Comparison of ENCODE assay signal across 8 cellular contexts in genomic region chr1:39816431-39817090, GRCh38. TPM values are rescaled to one million over a fixed set of nuclear protein-coding genes. Genes with fewer than 3 reads are reported as not detected.
DNase-seq lines count a peak whose midpoint lies in the region; TF ChIP-seq lines count a peak whose summit lies in the region.

No MANE protein-coding gene starts in this region.

- no peaks in the 10 kb centered on the region for H4K20me1 ChIP-seq in SK-N-SH (ENCODE audit: insufficient read depth)

- H3K4me2 ChIP-seq in SK-N-SH: no peak overlapping the region

- in situ Hi-C loops in HAP-1 (cut with MboI; ENCODE audit: low sequenced_read_pairs): loop anchor here (10.0 kb wide), 1 partner anchor 218 kb away; no protein-coding TSS in a partner anchor

- H3K79me2 ChIP-seq in SK-N-SH (ENCODE audit: insufficient read depth): no peaks in the 10 kb centered on the region

- no peaks in the 10 kb centered on the region for H3K9me2 ChIP-seq in SK-N-SH

- H3F3A ChIP-seq in SK-N-SH (replicated peaks; ENCODE audit: insufficient read depth): no peaks in the 10 kb centered on the region

- H3K9ac ChIP-seq in SK-N-SH: no peak overlapping the region

- H2AFZ ChIP-seq in SK-N-SH (ENCODE audit: low read depth): no peak overlapping the region

- H3K36me3 Mint-ChIP-seq in activated naive CD8-positive, alpha-beta T cell treated with anti-CD3 and anti-CD28 coated beads for 36 hours: no peaks in the 10 kb centered on the region
- H3K36me3 Mint-ChIP-seq in glutamatergic neuron (ENCODE audit: unreplicated experiment): no peaks in the 10 kb centered on the region

- H3K9me3 Mint-ChIP-seq in activated naive CD8-positive, alpha-beta T cell treated with anti-CD3 and anti-CD28 coated beads for 36 hours: no peaks in the 10 kb centered on the region
- H3K9me3 Mint-ChIP-seq in glutamatergic neuron (ENCODE audit: unreplicated experiment): peaks cover 4% of the 10 kb centered on the region

- intact Hi-C loops in posterior vena cava (cut with DNase I): loop anchor here (5.0 to 10.0 kb wide), 2 partner anchors 88 to 156 kb away; partner anchors contain the start of gene MYCL (in 1 of the 2)

- H3K4me1 Mint-ChIP-seq in activated naive CD8-positive, alpha-beta T cell treated with anti-CD3 and anti-CD28 coated beads for 36 hours: peaks cover 19% of the 10 kb centered on the region
- peaks cover 12% of the 10 kb centered on the region for H3K4me1 Mint-ChIP-seq in glutamatergic neuron (ENCODE audit: low read depth, unreplicated experiment)

- no peak overlapping the region for H3K4me3 ChIP-seq in HAP-1
- no peak overlapping the region for H3K4me3 ChIP-seq in SK-N-SH (ENCODE audit: low read depth in 2 of 2, low read length in 1 of 2)

- TF ChIP-seq CTCF in GM10266 (IDR thresholded peaks at IDR 0.05; ENCODE audit: control insufficient read depth, insufficient read depth, low read depth, missing control alignments) (peak; percentile 85), SK-N-SH (IDR thresholded peaks at IDR 0.05) (peak; percentile 94), glutamatergic neuron (IDR thresholded peaks at IDR 0.05; ENCODE audit: partially characterized antibody, unreplicated experiment) (peak; percentile 87)

- H3K27ac ChIP-seq in SK-N-SH (ENCODE audit: low read depth in 2 of 2, low read length in 1 of 2): no peak overlapping the region

- POLR2A ChIA-PET in SK-N-SH (lab: Yijun Ruan, JAX): interaction anchor here (0.6 kb wide), 1 partner anchor 262 kb away, joined by 3 read pairs; no protein-coding TSS in a partner anchor

- DNase-seq in GM10266 (ENCODE audit: extremely low spot score) (peak; percentile 86), HAP-1 (ENCODE audit: low spot score in 2 of 2) (peak; percentile 49 to 70), M059J (ENCODE audit: low read depth) (peak; percentile 89), SK-N-SH (peak; percentile 86), glutamatergic neuron (peak; percentile 78), posterior vena cava (ENCODE audit: low spot score) (peak; percentile 94), KG1 (lab: John Stamatoyannopoulos, UW) (no peak)
- peak; percentile 39 for DNase-seq in activated naive CD8-positive, alpha-beta T cell treated with anti-CD3 and anti-CD28 coated beads for 36 hours

- no peaks in the 10 kb centered on the region for H3K9me3 ChIP-seq in HAP-1
- H3K9me3 ChIP-seq in SK-N-SH: no peaks in the 10 kb centered on the region

- CTCF ChIA-PET in SK-N-SH (lab: Yijun Ruan, JAX): interaction anchor here (0.6 to 9.1 kb wide), 23 partner anchors 11 to 230 kb away, joined by 3 to 126 read pairs (median 4); partner anchors contain the start of gene MYCL

- no peak for TF ChIP-seq EP300 in SK-N-SH (IDR thresholded peaks at IDR 0.05; ENCODE audit: borderline replicate concordance in 1 of 2, low read depth in 1 of 2, low read length in 1 of 2)

- 13% methylated on average over 8 of the region's 11 CpGs for WGBS in SK-N-SH (ENCODE audit: low lambda C conversion rate)

- peaks cover 29% of the 10 kb centered on the region for H3K27me3 Mint-ChIP-seq in activated naive CD8-positive, alpha-beta T cell treated with anti-CD3 and anti-CD28 coated beads for 36 hours
- H3K27me3 Mint-ChIP-seq in glutamatergic neuron (ENCODE audit: unreplicated experiment): peaks cover 5% of the 10 kb centered on the region

- H3K36me3 ChIP-seq in HAP-1 (replicated peaks) (no peaks in the 10 kb centered on the region), SK-N-SH (replicated peaks in 1 of 2; ENCODE audit: control insufficient read depth in 1 of 2, insufficient read depth in 2 of 2, low read length in 1 of 2) (no peaks in the 10 kb centered on the region)

- peak; percentile 83 for TF ChIP-seq RAD21 in SK-N-SH (IDR thresholded peaks at IDR 0.05; ENCODE audit: low read length)

- peak overlapping the region; percentile 56 for H3K27ac Mint-ChIP-seq in activated naive CD8-positive, alpha-beta T cell treated with anti-CD3 and anti-CD28 coated beads for 36 hours
- H3K27ac Mint-ChIP-seq in glutamatergic neuron (ENCODE audit: unreplicated experiment): peak overlapping the region; percentile 81

- no peaks in the 10 kb centered on the region for H3K4me1 ChIP-seq in HAP-1
- no peaks in the 10 kb centered on the region for H3K4me1 ChIP-seq in SK-N-SH (ENCODE audit: control insufficient read depth in 1 of 2, insufficient read depth in 2 of 2, low read depth in 1 of 2, low read length in 1 of 2)

- peak overlapping the region; percentile 51 for H3K4me3 Mint-ChIP-seq in activated naive CD8-positive, alpha-beta T cell treated with anti-CD3 and anti-CD28 coated beads for 36 hours
- H3K4me3 Mint-ChIP-seq in glutamatergic neuron (ENCODE audit: unreplicated experiment): peak overlapping the region; percentile 45

- H3K27me3 ChIP-seq in HAP-1 (ENCODE audit: low read depth): no peaks in the 10 kb centered on the region; the same call in 1 of the 2 replicates
- H3K27me3 ChIP-seq in SK-N-SH (ENCODE audit: insufficient read depth): peaks cover 5% of the 10 kb centered on the region; the same call in 1 of the 2 replicates

TF ChIP-seq in SK-N-SH, 30 proteins besides CTCF, POLR2A, EP300 and RAD21:
- TF ChIP-seq RXRA (IDR thresholded peaks at IDR 0.05; ENCODE audit: borderline replicate concordance, low read depth) (no peak), SMC3 (IDR thresholded peaks at IDR 0.05; ENCODE audit: low read depth, low read length) (peak; percentile 86)

RNA-seq across cellular contexts. Expression of gene BMP8B, which starts 27.9 kb away (rescaled TPM):
- total RNA-seq in M059J (2014; rRNA removed; shearing (Covaris generic)): 0.12 and 0.15 TPM in 2 replicates
- 0.07 and 0.16 TPM in 2 replicates for polyA plus RNA-seq in SK-N-SH (2012; rRNA removed)
- polyA plus RNA-seq in SK-N-SH (2012; cell fraction: cytosol; rRNA removed): 0.10 and 0.24 TPM in 2 replicates
- 0.04 and 0.05 TPM in 2 replicates for polyA plus RNA-seq in SK-N-SH (2012; cell fraction: nucleus; rRNA removed)
- total RNA-seq in activated naive CD8-positive, alpha-beta T cell treated with anti-CD3 and anti-CD28 coated beads for 36 hours: under 1 TPM; 0.12 to 0.20 TPM
- total RNA-seq in glutamatergic neuron (ENCODE audit: unreplicated experiment) (0.12 TPM), posterior vena cava (under 1 TPM; 0.24 to 0.69 TPM)

RNA-seq across cellular contexts. Expression of gene OXCT2, which starts 45.4 kb away (rescaled TPM):
- 0.30 and 0.57 TPM in 2 replicates for total RNA-seq in M059J (2014; rRNA removed; shearing (Covaris generic))
- polyA plus RNA-seq in SK-N-SH (2012; rRNA removed): 0.34 and 0.44 TPM in 2 replicates
- 0.26 and 0.28 TPM in 2 replicates for polyA plus RNA-seq in SK-N-SH (2012; cell fraction: cytosol; rRNA removed)
- polyA plus RNA-seq in SK-N-SH (2012; cell fraction: nucleus; rRNA removed): 0.46 and 0.54 TPM in 2 replicates
- 1 to 10 TPM; 3.8 to 5.7 TPM for total RNA-seq in activated naive CD8-positive, alpha-beta T cell treated with anti-CD3 and anti-CD28 coated beads for 36 hours
- 0.37 TPM for total RNA-seq in glutamatergic neuron (ENCODE audit: unreplicated experiment)
- total RNA-seq in posterior vena cava: 1 to 10 TPM; 1.2 to 2.0 TPM
